Comparison of ENCODE assay signal across 8 cellular contexts in genomic region chr22:28441720-28442263, GRCh38.
DNase-seq lines count a peak whose midpoint lies in the region; ATAC-seq, FAIRE-seq and TF ChIP-seq lines count a peak whose summit lies in the region.
"Had no signal": no experiment of that assay in that cellular context is flagged by ENCODE, and none has a peak within 500 bp of the region (broad histone marks: within the 10 kb centered on the region; RNA-seq: fewer than 3 reads in every experiment).

No MANE protein-coding gene starts in this region.

- DNase-seq in HFFc6 (no peak), amniotic epithelial cell (ENCODE audit: low read depth) (peak; percentile 26), kidney (no peak), omental fat pad (ENCODE audit: low spot score) (no peak), HuH-7.5 (ENCODE audit: low spot score) (no peak)
- no peak for DNase-seq in stimulated activated naive B cell treated with anti-CD40 and anti-IgM and Interleukin-4, amounts not matched to agents 10 μg/mL and 1 μg/mL and 100 μg/mL, for 72 hours

- H3K27ac Mint-ChIP-seq in HFFc6 = peak overlapping the region; percentile 84
- no peak overlapping the region for H3K27ac Mint-ChIP-seq in stimulated activated naive B cell treated with anti-CD40 and anti-IgM and Interleukin-4, amounts not matched to agents 10 μg/mL and 1 μg/mL and 100 μg/mL, for 72 hours

- H3K27me3 Mint-ChIP-seq in HFFc6 (ENCODE audit: insufficient read depth) = no peaks in the 10 kb centered on the region
- peaks cover 26 to 32% of the 10 kb centered on the region in 2 donors for H3K27me3 Mint-ChIP-seq in stimulated activated naive B cell treated with anti-CD40 and anti-IgM and Interleukin-4, amounts not matched to agents 10 μg/mL and 1 μg/mL and 100 μg/mL, for 72 hours

- no peaks in the 10 kb centered on the region for H3K9me3 Mint-ChIP-seq in HFFc6
- H3K9me3 Mint-ChIP-seq in stimulated activated naive B cell treated with anti-CD40 and anti-IgM and Interleukin-4, amounts not matched to agents 10 μg/mL and 1 μg/mL and 100 μg/mL, for 72 hours = no peaks in the 10 kb centered on the region

- peaks cover 52% of the 10 kb centered on the region for H3K4me1 Mint-ChIP-seq in HFFc6 (ENCODE audit: low read depth)
- peaks cover 11 to 19% of the 10 kb centered on the region in 2 donors for H3K4me1 Mint-ChIP-seq in stimulated activated naive B cell treated with anti-CD40 and anti-IgM and Interleukin-4, amounts not matched to agents 10 μg/mL and 1 μg/mL and 100 μg/mL, for 72 hours

- peak overlapping the region; percentile 64 to 94 for H3K4me3 ChIP-seq in kidney (ENCODE audit: low read length in 2 of 2)

- H3K4me3 Mint-ChIP-seq in HFFc6 = peak overlapping the region; percentile 92
- H3K4me3 Mint-ChIP-seq in stimulated activated naive B cell treated with anti-CD40 and anti-IgM and Interleukin-4, amounts not matched to agents 10 μg/mL and 1 μg/mL and 100 μg/mL, for 72 hours = peak overlapping the region; percentile 83 to 84

- ATAC-seq in stimulated activated naive B cell treated with anti-CD40 and anti-IgM and Interleukin-4, amounts not matched to agents 10 μg/mL and 1 μg/mL and 100 μg/mL, for 72 hours (replicated peaks) = no peak
- ATAC-seq in omental fat pad (ENCODE audit: low FRiP score) (no peak), HG03135 (IDR thresholded peaks at IDR 0.05; ENCODE audit: unreplicated experiment) (no peak)

- peak overlapping the region; percentile 35 to 85 for H3K9ac ChIP-seq in kidney (ENCODE audit: low read length in 2 of 2)

- no peaks in the 10 kb centered on the region for H3K36me3 ChIP-seq in kidney (ENCODE audit: control insufficient read depth in 1 of 2, insufficient read depth in 2 of 2, low read length in 2 of 2)

- H3K4me1 ChIP-seq in kidney (ENCODE audit: control insufficient read depth in 1 of 2, insufficient read depth in 1 of 2, low read depth in 1 of 2, low read length in 2 of 2) = peaks cover 0 to 7% of the 10 kb centered on the region in 2 donors

- H3K36me3 Mint-ChIP-seq in HFFc6 (ENCODE audit: low read depth) = no peaks in the 10 kb centered on the region
- no peaks in the 10 kb centered on the region for H3K36me3 Mint-ChIP-seq in stimulated activated naive B cell treated with anti-CD40 and anti-IgM and Interleukin-4, amounts not matched to agents 10 μg/mL and 1 μg/mL and 100 μg/mL, for 72 hours

- TF ChIP-seq CTCF in HFFc6 (IDR thresholded peaks at IDR 0.05) = no peak
- TF ChIP-seq CTCF in kidney (IDR thresholded peaks at IDR 0.05; ENCODE audit: borderline replicate concordance, extremely low read depth, insufficient read depth) = no peak
- TF ChIP-seq CTCF in omental fat pad (IDR thresholded peaks at IDR 0.05) = no peak

- FAIRE-seq in kidney (lab: Jason Lieb, UNC) = no peak
- FAIRE-seq: islet of Langerhans had no signal

- intact Hi-C loops in kidney (cut with DNase I) = no loop called here

- H3K9me3 ChIP-seq in kidney (ENCODE audit: control insufficient read depth in 1 of 2, low read length in 2 of 2) = no peaks in the 10 kb centered on the region

- peak overlapping the region; percentile 47 to 70 for H3K27ac ChIP-seq in kidney (ENCODE audit: low read depth in 2 of 2, low read length in 2 of 2)
